ENCODE assay signal across 8 cellular contexts in the genomic region with DNA sequence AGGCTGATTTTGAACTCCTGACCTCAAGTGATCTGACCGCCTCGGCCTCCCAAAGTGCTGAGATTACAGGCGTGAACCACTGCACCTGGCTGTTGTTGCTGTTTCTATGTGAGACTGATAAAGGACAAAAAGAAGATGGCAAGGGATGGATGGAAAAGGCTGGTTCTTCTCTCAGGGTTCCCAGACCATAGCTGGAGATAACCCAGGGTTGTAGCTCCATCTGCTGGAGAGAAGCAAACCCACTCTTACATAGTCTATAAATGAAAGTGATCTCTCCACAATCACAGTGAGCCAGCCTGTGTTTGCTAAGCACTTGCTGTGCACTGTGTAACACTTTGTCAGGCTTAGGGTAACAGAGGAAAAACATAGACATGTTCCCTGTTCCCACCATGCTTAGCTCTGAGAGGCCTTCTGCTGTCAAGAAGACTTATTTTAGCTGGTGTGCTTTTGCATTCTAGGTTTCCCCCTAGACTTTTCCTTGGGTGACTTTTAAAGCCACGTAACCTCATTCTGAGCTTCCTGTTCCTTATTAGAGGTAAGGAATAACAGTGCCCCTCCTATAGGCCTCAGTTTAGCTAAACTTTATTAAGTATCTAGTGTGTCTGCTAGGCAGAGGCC. TPM values are rescaled to one million over a fixed set of nuclear protein-coding genes. Genes with fewer than 3 reads are reported as not detected.
DNase-seq lines count a peak whose midpoint lies in the region; ATAC-seq and TF ChIP-seq lines count a peak whose summit lies in the region.

No MANE protein-coding gene starts in this region.

- WGBS in IMR-90 (ENCODE audit: extremely low coverage in 2 of 2, insufficient read length in 1 of 2), 2 experiments = 30% methylated on average over 2 of the region's 4 CpGs; no CpG with 5 or more reads in 1 of the 2 experiments

- ATAC-seq in GM21528 (IDR thresholded peaks at IDR 0.05; ENCODE audit: low FRiP score, unreplicated experiment) = peak; percentile 66
- peak; percentile 79 for ATAC-seq in IMR-90 (ENCODE audit: low read depth)
- peak; percentile 73 to 77 for ATAC-seq in activated T-cell treated with anti-CD3 and anti-CD28 coated beads, Interleukin-2, amount 50 U/mL, for 72 hours (replicated peaks in 1 of 2)

- H3K36me3 Mint-ChIP-seq in activated T-cell treated with anti-CD3 and anti-CD28 coated beads, Interleukin-2, amount 50 U/mL, for 72 hours (ENCODE audit: insufficient read depth in 2 of 2) = peaks cover 0 to 1% of the 10 kb centered on the region in 2 donors

- peak overlapping the region; percentile 65 for H2BK120ac ChIP-seq in IMR-90 (ENCODE audit: low read depth, low read length)

- dilution Hi-C loops in IMR-90 (cut with HindIII; ENCODE audit: low sequenced_read_pairs, unreplicated experiment) = no loop called here

- peak overlapping the region; percentile 75 for H3K23ac ChIP-seq in IMR-90 (ENCODE audit: low read depth, low read length)

- H4K5ac ChIP-seq in IMR-90 (ENCODE audit: low read depth, low read length) = peak overlapping the region; percentile 71; the same call in 1 of the 2 replicates

- peak; percentile 98 for TF ChIP-seq RAD21 in IMR-90 (IDR thresholded peaks at IDR 0.05; ENCODE audit: low read length)

- no peaks in the 10 kb centered on the region for H3K9me2 ChIP-seq in DOHH2 (replicated peaks; ENCODE audit: control insufficient read depth, low read length)

- peaks cover 29% of the 10 kb centered on the region for H3K9me1 ChIP-seq in IMR-90 (ENCODE audit: insufficient read depth, low read length)

- no peak overlapping the region for H2AK9ac ChIP-seq in IMR-90 (replicated peaks; ENCODE audit: low read depth, low read length, poor library complexity)

- H3K9ac ChIP-seq in IMR-90 (ENCODE audit: low read depth, low read length) = peak overlapping the region; percentile 61; the same call in 1 of the 2 replicates

- H3K4me2 ChIP-seq in DOHH2 (ENCODE audit: low read length) = peak overlapping the region; percentile 52
- peak overlapping the region; percentile 75; the same call in 1 of the 2 replicates for H3K4me2 ChIP-seq in IMR-90 (ENCODE audit: low read depth, low read length)

- peak overlapping the region; percentile 65; the same call in 1 of the 2 replicates for H3K18ac ChIP-seq in IMR-90 (ENCODE audit: low read depth, low read length)

- DNase-seq in IMR-90 = peak; percentile 87
- peak; percentile 88 for DNase-seq in OCI-M1 (lab: John Stamatoyannopoulos, UW)
- peak; percentile 44 to 68 for DNase-seq in activated T-cell treated with anti-CD3 and anti-CD28 coated beads, Interleukin-2, amount 50 U/mL, for 72 hours
- DNase-seq in fibroblast of villous mesenchyme (ENCODE audit: low read depth) = peak; percentile 90
- peak in 40 of 56 donors; percentile 9 to 84 (median 40) for DNase-seq in nucleus accumbens (lab: John Stamatoyannopoulos, UW)
- DNase-seq in ureter (ENCODE audit: low spot score) = peak; percentile 68

- H4K20me1 ChIP-seq in DOHH2 (ENCODE audit: control insufficient read depth, insufficient read depth, low read depth, low read length) = peaks cover 5% of the 10 kb centered on the region
- peaks cover 21% of the 10 kb centered on the region for H4K20me1 ChIP-seq in IMR-90 (ENCODE audit: insufficient read depth, low read length)

- peak overlapping the region; percentile 61; the same call in 1 of the 2 replicates for H3K14ac ChIP-seq in IMR-90 (replicated peaks; ENCODE audit: low read depth, low read length)

- H3K9me3 ChIP-seq in DOHH2 (ENCODE audit: control insufficient read depth, insufficient read depth, low read length) (no peaks in the 10 kb centered on the region), IMR-90 (ENCODE audit: control insufficient read depth, insufficient read depth, low read length) (no peaks in the 10 kb centered on the region)

- peak overlapping the region; percentile 52 for H3K4ac ChIP-seq in IMR-90 (ENCODE audit: low read depth, low read length)

- H3K27me3 ChIP-seq in DOHH2 (ENCODE audit: control insufficient read depth, low read length) (no peaks in the 10 kb centered on the region), IMR-90 (ENCODE audit: control insufficient read depth, insufficient read depth, low read length) (no peaks in the 10 kb centered on the region)

- H2BK20ac ChIP-seq in IMR-90 (ENCODE audit: low read depth, low read length) = peak overlapping the region; percentile 56; the same call in 1 of the 2 replicates

- peak; percentile 79 for TF ChIP-seq CTCF in DOHH2 (IDR thresholded peaks at IDR 0.05; ENCODE audit: low read depth, low read length, poor library complexity, severe bottlenecking)
- TF ChIP-seq CTCF in IMR-90 (conservative IDR thresholded peaks at IDR 0.05; ENCODE audit: low read depth, low read length) = peak; percentile 88
- peak; percentile 79 for TF ChIP-seq CTCF in fibroblast of villous mesenchyme (IDR thresholded peaks at IDR 0.05; ENCODE audit: insufficient read depth, low read depth, low read length)

- no peak overlapping the region for H2AFZ ChIP-seq in IMR-90 (replicated peaks; ENCODE audit: low read length, poor library complexity)

- H3K27me3 Mint-ChIP-seq in activated T-cell treated with anti-CD3 and anti-CD28 coated beads, Interleukin-2, amount 50 U/mL, for 72 hours (ENCODE audit: low read depth) = no peaks in the 10 kb centered on the region

- peak overlapping the region; percentile 27 for H3K4me3 ChIP-seq in DOHH2 (ENCODE audit: low read length)
- no peak overlapping the region for H3K4me3 ChIP-seq in IMR-90 (ENCODE audit: insufficient read depth, low read depth, low read length)
- H3K4me3 ChIP-seq in fibroblast of villous mesenchyme (ENCODE audit: low read depth, low read length) = no peak overlapping the region

- H3K4me3 Mint-ChIP-seq in activated T-cell treated with anti-CD3 and anti-CD28 coated beads, Interleukin-2, amount 50 U/mL, for 72 hours = peak overlapping the region in 1 of 2 donors; percentile 33

- CTCF ChIA-PET in IMR-90 (lab: Yijun Ruan, JAX) = interaction anchor here (0.5 to 1.8 kb wide), 8 partner anchors 10 to 368 kb away, joined by 3 to 7 read pairs (median 4); no protein-coding TSS in a partner anchor

- peak overlapping the region; percentile 60 for H4K91ac ChIP-seq in IMR-90 (ENCODE audit: insufficient read depth, low read depth, low read length)

- peak overlapping the region; percentile 50 for H2BK5ac ChIP-seq in IMR-90 (ENCODE audit: low read depth, low read length, poor library complexity, severe bottlenecking)

- peaks cover 61% of the 10 kb centered on the region for H3K4me1 ChIP-seq in DOHH2 (ENCODE audit: control insufficient read depth, low read length)
- peaks cover 34% of the 10 kb centered on the region for H3K4me1 ChIP-seq in IMR-90 (ENCODE audit: control insufficient read depth, insufficient read depth, low read length)

- peak overlapping the region in 1 of 2 experiments; percentile 78; a peak in 2 of 4 replicates for H4K8ac ChIP-seq in IMR-90 (ENCODE audit: low read depth in 2 of 2, low read length in 2 of 2)

- peaks cover 33 to 78% of the 10 kb centered on the region in 2 experiments for H3K79me1 ChIP-seq in IMR-90 (ENCODE audit: low read depth in 1 of 2, low read length in 2 of 2)

- H3K27ac ChIP-seq in DOHH2 (ENCODE audit: low read depth, low read length) (peak overlapping the region; percentile 38), IMR-90 (ENCODE audit: insufficient read depth, low read length) (no peak overlapping the region)

- H3F3A ChIP-seq in DOHH2 (ENCODE audit: control insufficient read depth, insufficient read depth) = peaks cover 7% of the 10 kb centered on the region

- H3K27ac Mint-ChIP-seq in activated T-cell treated with anti-CD3 and anti-CD28 coated beads, Interleukin-2, amount 50 U/mL, for 72 hours = peak overlapping the region; percentile 33

- intact Hi-C loops in IMR-90 (cut with micrococcal nuclease) = loop anchor here (1.0 to 5.0 kb wide), 6 partner anchors 49 to 647 kb away; a partner anchor contains a TSS

- POLR2A ChIA-PET in IMR-90 (lab: Charles Lee; ENCODE audit: unreplicated experiment) = no interaction called here

- peak overlapping the region; percentile 56; the same call in 1 of the 2 replicates for H2AK5ac ChIP-seq in IMR-90 (ENCODE audit: low read depth, low read length)

- no peaks in the 10 kb centered on the region for H3K36me3 ChIP-seq in DOHH2 (ENCODE audit: control insufficient read depth, low read length)
- no peaks in the 10 kb centered on the region for H3K36me3 ChIP-seq in IMR-90 (ENCODE audit: control insufficient read depth, insufficient read depth, low read length)

- no peak overlapping the region for H3K56ac ChIP-seq in IMR-90 (ENCODE audit: extremely low read depth, insufficient read depth, low read length)

- no peak for TF ChIP-seq POLR2A in IMR-90 (IDR thresholded peaks at IDR 0.05; ENCODE audit: low read depth, low read length)

- in situ Hi-C loops in IMR-90 (cut with MboI; ENCODE audit: low sequenced_read_pairs) = loop anchor here (5.0 kb wide), 1 partner anchor 232 kb away; no protein-coding TSS in a partner anchor

- peaks cover 55% of the 10 kb centered on the region for H3K4me1 Mint-ChIP-seq in activated T-cell treated with anti-CD3 and anti-CD28 coated beads, Interleukin-2, amount 50 U/mL, for 72 hours (ENCODE audit: low read depth)

- no TSS peak for BruUV-seq in IMR-90 (replicated peaks; lab: Mats Ljungman, UMichigan)

- no peaks in the 10 kb centered on the region for H3K9me3 Mint-ChIP-seq in activated T-cell treated with anti-CD3 and anti-CD28 coated beads, Interleukin-2, amount 50 U/mL, for 72 hours

- no peak overlapping the region for H2BK15ac ChIP-seq in IMR-90 (ENCODE audit: low read depth, low read length)

- peaks cover 69% of the 10 kb centered on the region for H3K79me2 ChIP-seq in DOHH2 (ENCODE audit: control insufficient read depth, low read length)

TF ChIP-seq in IMR-90, 13 proteins besides CTCF, POLR2A, EP300 and RAD21:
- peak; percentile 95 for TF ChIP-seq SMC3 (IDR thresholded peaks at IDR 0.05; ENCODE audit: low read depth, low read length)
- TF ChIP-seq MXI1 (IDR thresholded peaks at IDR 0.05; ENCODE audit: borderline replicate concordance, low read depth, low read length) = no peak

RNA-seq across cellular contexts. Expression of a gene that starts 49.7 kb away (rescaled TPM):
- total RNA-seq in IMR-90 (2012; rRNA removed) (125 and 131 TPM in 2 replicates), fibroblast of villous mesenchyme (152 and 162 TPM in 2 replicates), ureter (60.1 TPM)
- polyA plus RNA-seq in IMR-90 (2012; rRNA removed) = 51.8 and 59.1 TPM in 2 replicates
- polyA plus RNA-seq in IMR-90 (2012; cell fraction: cytosol; rRNA removed) = 58.5 and 87.4 TPM in 2 replicates
- 76.8 and 143 TPM in 2 replicates for polyA plus RNA-seq in IMR-90 (2012; cell fraction: nucleus; rRNA removed; ENCODE audit: low replicate concordance)
- 100 to 1,000 TPM; 104 to 122 TPM for total RNA-seq in activated T-cell treated with anti-CD3 and anti-CD28 coated beads, Interleukin-2, amount 50 U/mL, for 72 hours
